ENCODE assay signal across 18 cellular contexts in the genomic region with DNA sequence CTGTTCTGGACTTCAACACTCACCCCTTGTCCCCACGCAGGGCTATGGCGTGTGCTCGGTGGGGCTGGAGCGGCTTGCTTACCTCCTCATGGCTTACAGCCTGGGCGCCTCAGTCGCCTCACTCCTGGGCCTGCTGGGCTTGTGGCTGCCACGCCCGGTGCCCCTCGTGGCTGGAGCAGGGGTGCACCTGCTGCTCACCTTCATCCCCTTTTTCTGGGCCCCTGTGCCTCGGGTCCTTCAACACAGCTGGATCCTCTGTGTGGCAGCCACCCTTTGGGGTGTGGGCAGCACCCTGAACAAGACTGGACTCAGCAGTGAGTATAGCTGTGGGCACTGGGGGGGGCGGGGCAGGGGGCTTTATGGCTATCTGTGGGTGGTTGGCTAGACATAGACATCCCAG. TPM values are rescaled to one million over a fixed set of nuclear protein-coding genes. Genes with fewer than 3 reads are reported as not detected.
"Had no signal": no experiment of that assay in that cellular context is flagged by ENCODE, and none has a peak within 500 bp of the region (broad histone marks: within the 10 kb centered on the region; RNA-seq: fewer than 3 reads in every experiment).

No MANE protein-coding gene starts in this region.

RNA-seq across cellular contexts. Expression of a gene that starts 20.5 kb away (rescaled TPM):
- total RNA-seq: naive thymus-derived CD8-positive, alpha-beta T cell; natural killer cell treated with Interleukin-12 subunit alpha and Interleukin-12 subunit beta and Interleukin-15 and Interleukin-18, amount 100 ng/mL, for 72 hours; neural crest cell; occipital lobe; osteocyte; pancreas; posterior vena cava; prostate gland; pulmonary artery endothelial cell; right atrium auricular region; sciatic nerve; smooth muscle cell; spleen; testis; transverse colon; ureter; vagina had no signal
- polyA plus RNA-seq: naive thymus-derived CD8-positive, alpha-beta T cell; smooth muscle cell; spleen; thymus had no signal

RNA-seq across cellular contexts. Expression of a gene that starts 37.9 kb away (rescaled TPM):
- total RNA-seq: naive thymus-derived CD8-positive, alpha-beta T cell; natural killer cell treated with Interleukin-12 subunit alpha and Interleukin-12 subunit beta and Interleukin-15 and Interleukin-18, amount 100 ng/mL, for 72 hours; neural crest cell; occipital lobe; posterior vena cava; prostate gland; pulmonary artery endothelial cell; right atrium auricular region; sciatic nerve; smooth muscle cell; testis; vagina had no signal
- polyA plus RNA-seq: naive thymus-derived CD8-positive, alpha-beta T cell; smooth muscle cell had no signal

RNA-seq across cellular contexts. Expression of a gene that starts 55.0 kb away (rescaled TPM):
- total RNA-seq: natural killer cell treated with Interleukin-12 subunit alpha and Interleukin-12 subunit beta and Interleukin-15 and Interleukin-18, amount 100 ng/mL, for 72 hours; neural crest cell; occipital lobe; osteocyte; pulmonary artery endothelial cell; right atrium auricular region; smooth muscle cell; vagina had no signal
- polyA plus RNA-seq: naive thymus-derived CD8-positive, alpha-beta T cell; smooth muscle cell had no signal
